In the genomic region with DNA sequence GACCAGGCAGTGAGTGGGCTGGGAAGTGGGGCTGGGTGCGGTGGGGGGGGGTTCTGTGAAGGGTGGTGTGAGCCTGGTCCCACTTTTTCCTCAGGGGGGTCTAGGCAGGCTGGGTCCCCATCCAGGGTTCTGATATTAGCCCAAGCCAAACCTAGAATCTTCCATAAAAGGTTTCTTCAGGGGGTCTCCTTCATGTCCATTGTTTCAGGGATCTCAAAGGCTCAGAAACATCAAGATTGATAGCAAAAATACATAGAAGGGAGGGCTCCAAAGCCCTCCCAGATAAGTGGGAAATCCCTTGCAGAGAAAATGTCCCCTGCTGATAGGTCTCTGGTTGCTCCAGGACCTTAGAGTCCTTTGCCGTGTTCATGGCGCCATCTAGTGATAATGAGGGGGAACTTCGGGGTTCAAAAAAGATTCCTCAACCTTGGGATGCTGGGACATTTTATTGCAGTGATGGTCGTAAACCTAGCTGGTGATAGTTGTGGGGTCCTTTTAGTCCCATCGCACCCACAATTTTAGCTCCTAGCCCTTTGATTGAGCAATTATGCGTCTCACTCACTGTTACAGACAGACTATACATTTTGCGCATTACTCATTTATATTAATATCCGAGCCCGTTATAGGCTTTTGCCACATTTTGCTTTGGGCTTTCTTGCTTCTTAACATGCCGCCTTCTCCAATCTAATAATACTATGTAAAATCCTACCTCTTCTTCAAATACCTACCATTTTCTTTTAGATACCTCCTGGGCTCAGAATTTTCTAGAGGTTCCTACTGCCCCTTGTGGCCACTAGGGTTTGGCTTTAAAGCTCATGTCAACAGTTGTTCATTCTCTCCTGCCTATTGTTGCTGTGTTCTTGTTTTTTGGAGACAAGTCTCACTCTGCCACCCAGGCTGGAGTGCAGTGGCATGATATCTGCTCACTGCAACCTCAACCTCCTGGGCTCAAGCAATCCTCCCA, we compare ENCODE assay signal across 8 cellular contexts. TPM values are rescaled to one million over a fixed set of nuclear protein-coding genes. Genes with fewer than 3 reads are reported as not detected.
DNase-seq lines count a peak whose midpoint lies in the region; ATAC-seq, FAIRE-seq and TF ChIP-seq lines count a peak whose summit lies in the region.

No MANE protein-coding gene starts in this region.

- no peak overlapping the region for H3K9ac ChIP-seq in GM12878 (ENCODE audit: control insufficient read depth, insufficient read depth, low read length)

- intact Hi-C loops in GM12878 (cut with micrococcal nuclease; ENCODE audit: unreplicated experiment): loop anchor here (1.0 to 5.0 kb wide), 4 partner anchors 148 to 354 kb away; no protein-coding TSS in a partner anchor

- H3K4me1 ChIP-seq in GM12878 (ENCODE audit: control insufficient read depth, insufficient read depth, low read length): no peaks in the 10 kb centered on the region
- H3K4me1 ChIP-seq in iPS DF 6.9 (ENCODE audit: control insufficient read depth, insufficient read depth, low read length): 0 out of 2 replicates have a peak, but pooled peaks cover 1% of the 10 kb centered on the region

- TF ChIP-seq RAD21 in GM12878 (IDR thresholded peaks at IDR 0.05; ENCODE audit: insufficient read depth, low read depth, low read length): peak; percentile 97

- ATAC-seq in GM12878 (peak; percentile 92), GM19397 (IDR thresholded peaks at IDR 0.05; ENCODE audit: unreplicated experiment) (no peak)

- no peaks in the 10 kb centered on the region for H3K79me2 ChIP-seq in GM12878 (ENCODE audit: control insufficient read depth, insufficient read depth, low read length)

- SMC1A ChIA-PET in GM12878 (lab: Charles Lee; ENCODE audit: uncharacterized antibody, unreplicated experiment): interaction anchor here (0.7 to 2.7 kb wide), 22 partner anchors 11 to 364 kb away, joined by 3 to 20 read pairs (median 3); partner anchors contain the start of gene ATP5MC1

- POLR2A ChIA-PET in GM12878 (lab: Charles Lee): interaction anchor here (0.9 to 1.4 kb wide), 2 partner anchors 139 to 148 kb away, joined by 4 to 5 read pairs; partner anchors contain the start of gene ATP5MC1

- H3K9me3 ChIP-seq in GM12878 (replicated peaks; ENCODE audit: control insufficient read depth, insufficient read depth, low read length) (no peaks in the 10 kb centered on the region), iPS DF 6.9 (ENCODE audit: control insufficient read depth, insufficient read depth, low read length) (no peaks in the 10 kb centered on the region)

- TF ChIP-seq POLR2A in GM12878 (IDR thresholded peaks at IDR 0.05; ENCODE audit: low read depth, low read length): no peak

- BruUV-seq in GM12878 (replicated peaks; lab: Mats Ljungman, UMichigan): no TSS peak

- H3K27ac ChIP-seq in GM12878 (ENCODE audit: control insufficient read depth, insufficient read depth) (no peak overlapping the region), iPS DF 6.9 (ENCODE audit: low read length) (no peak overlapping the region)

- peak; percentile 14 to 16 for DNase-seq in activated CD4-positive, alpha-beta T cell treated with anti-CD3 and anti-CD28 coated beads for 24 hours (ENCODE audit: low read depth in 2 of 2)
- DNase-seq in activated CD4-positive, alpha-beta T cell treated with anti-CD3 and anti-CD28 coated beads for 1 hour: no peak
- DNase-seq in MV-4-11 (lab: John Stamatoyannopoulos, UW) (peak; percentile 68), SHP77 treated with DMSO at 0.1 percent for 48 hours (lab: John Stamatoyannopoulos, UW) (peak; percentile 79), GM12878 (ENCODE audit: low read depth, low spot score) (peak; percentile 16), iPS DF 6.9 (ENCODE audit: low read depth, low spot score) (peak; percentile 64)
- peak; percentile 47 for DNase-seq in stimulated activated CD4-positive, alpha-beta T cell treated with anti-CD3 and anti-CD28 coated beads, Interleukin-15, amount 100 ng/mL, for 24 hours

- no peaks in the 10 kb centered on the region for H3K27me3 ChIP-seq in GM12878 (replicated peaks in 1 of 2; ENCODE audit: control insufficient read depth in 2 of 2, insufficient read depth in 2 of 2, low read length in 1 of 2)
- H3K27me3 ChIP-seq in iPS DF 6.9 (ENCODE audit: control insufficient read depth, insufficient read depth, low read length): no peaks in the 10 kb centered on the region

- in situ Hi-C loops in GM12878 (cut with MboI): loop anchor here (5.0 kb wide), 2 partner anchors 150 to 230 kb away; no protein-coding TSS in a partner anchor

- 0 out of 2 replicates have a peak overlapping the region, but pooled peaks have one; percentile 42 for H3K4me2 ChIP-seq in GM12878 (ENCODE audit: control insufficient read depth, insufficient read depth)

- no peaks in the 10 kb centered on the region; the same call in 1 of the 2 replicates for H4K20me1 ChIP-seq in GM12878 (ENCODE audit: control insufficient read depth, insufficient read depth)

- H3K36me3 ChIP-seq in GM12878 (ENCODE audit: control insufficient read depth in 2 of 2, insufficient read depth in 2 of 2, low read length in 1 of 2) (no peaks in the 10 kb centered on the region), iPS DF 6.9 (ENCODE audit: control insufficient read depth, insufficient read depth, low read length) (peaks cover 18% of the 10 kb centered on the region; the same call in 1 of the 2 replicates)

- no peak for TF ChIP-seq EP300 in GM12878 (IDR thresholded peaks at IDR 0.05; ENCODE audit: borderline replicate concordance in 1 of 2, control insufficient read depth in 1 of 2, low read depth in 2 of 2, low read length in 2 of 2)

- WGBS in GM12878 (ENCODE audit: insufficient coverage, insufficient replicate concordance, low lambda C conversion rate, missing lambda C conversion rate): 28% methylated on average over 11 of the region's 11 CpGs
- WGBS in iPS DF 6.9 (ENCODE audit: insufficient coverage, insufficient read length): no CpG with 5 or more reads among the region's 11 CpGs

- CTCF ChIA-PET in GM12878 (lab: Yijun Ruan, JAX): interaction anchor here (0.5 to 8.9 kb wide), 48 partner anchors 8 to 365 kb away, joined by 3 to 115 read pairs (median 5); partner anchors contain the start of genes ATP5MC1 and SNF8

- FAIRE-seq in GM12878 (lab: Jason Lieb, UNC): peak; percentile 99

- peak; percentile 69 to 96 (median 86) for TF ChIP-seq CTCF in GM12878 (IDR thresholded peaks at IDR 0.05 in 2 of 3, conservative IDR thresholded peaks at IDR 0.05 in 1 of 3; ENCODE audit: control insufficient read depth in 2 of 3, extremely low read depth in 1 of 3, insufficient read depth in 1 of 3, low read depth in 3 of 3, low read length in 3 of 3)

- peak overlapping the region; percentile 69 for H2AFZ ChIP-seq in GM12878 (ENCODE audit: control insufficient read depth, low read depth, low read length)

- H3K4me3 ChIP-seq in GM12878 (no peak overlapping the region), iPS DF 6.9 (ENCODE audit: low read length) (no peak overlapping the region)

- RAD21 ChIA-PET in GM12878 (lab: Charles Lee; ENCODE audit: unreplicated experiment): interaction anchor here (0.9 to 2.5 kb wide), 10 partner anchors 72 to 353 kb away, joined by 3 to 19 read pairs (median 5); partner anchors contain the start of genes ATP5MC1 and SNF8

TF ChIP-seq in GM12878, 131 proteins besides CTCF, POLR2A, EP300 and RAD21 (continues in another document):
- TF ChIP-seq ZBED1 (IDR thresholded peaks at IDR 0.05; ENCODE audit: borderline replicate concordance) (no peak), CBX3 (IDR thresholded peaks at IDR 0.05; ENCODE audit: borderline replicate concordance, low read depth) (no peak), NR2F1 (conservative IDR thresholded peaks at IDR 0.05) (no peak), ATF7 (IDR thresholded peaks at IDR 0.05; ENCODE audit: low read depth) (no peak), SPI1 (IDR thresholded peaks at IDR 0.05; ENCODE audit: borderline replicate concordance, insufficient read depth, low read depth, low read length) (no peak), NFXL1 (IDR thresholded peaks at IDR 0.05; ENCODE audit: borderline replicate concordance) (no peak), KDM1A (IDR thresholded peaks at IDR 0.05; ENCODE audit: borderline replicate concordance) (no peak)

RNA-seq across cellular contexts. Expression of gene IGF2BP1, which starts 35.1 kb away (rescaled TPM):
- total RNA-seq in GM12878 (2013; cell fraction: nucleolus; rRNA removed): 39.8 and 44.7 TPM in 2 replicates
- 0.05 and 0.11 TPM in 2 replicates for total RNA-seq in GM12878 (2014; rRNA removed)
- total RNA-seq in GM12878 (2014; rRNA removed; fragmentation: Illumina TruSeq; extraction: Trizol): 0.09 and 0.13 TPM in 2 replicates
- total RNA-seq in GM12878 (2021): 1.2 and 2.4 TPM in 2 replicates
- polyA plus RNA-seq in GM12878 (2011; ENCODE audit: low read depth): 0.13 TPM
- 0.07 and 0.08 TPM in 2 replicates for polyA plus RNA-seq in GM12878 (2011; rRNA removed)
- 0.07 and 0.16 TPM in 2 replicates for polyA plus RNA-seq in GM12878 (2011; cell fraction: cytosol; rRNA removed)
- 0.20 and 0.61 TPM in 2 replicates for polyA plus RNA-seq in GM12878 (2011; cell fraction: nucleus; rRNA removed)
- polyA plus RNA-seq in GM12878 (2012): 0.31 and 0.41 TPM in 2 replicates
- polyA plus RNA-seq in GM12878 (2014; fragmentation: Illumina TruSeq; extraction: Trizol): 0.15 and 0.17 TPM in 2 replicates
- under 1 TPM in 1 of 2 experiments, not detected in 1; 0.04 TPM for polyA plus RNA-seq in GM12878 (2014; fragmentation: Nextera tagmentation; extraction: Ambion mirVana)
- 0.09 and 0.28 TPM in 2 replicates for polyA plus RNA-seq in GM12878 (2014; rRNA removed)
- polyA plus RNA-seq in GM12878 (2016; fragmentation: Nextera tagmentation; extraction: Ambion mirVana): under 1 TPM; 0.08 to 0.35 TPM
- 0.15 TPM in 2 replicates for polyA minus RNA-seq in GM12878 (2011; rRNA and poly(A)+ RNA removed)
- polyA minus RNA-seq in GM12878 (2011; cell fraction: cytosol; rRNA and poly(A)+ RNA removed): 0.10 TPM in 1 of 2 replicates, not detected in the other
- under 0.01 and 0.10 TPM in 2 replicates for polyA minus RNA-seq in GM12878 (2011; cell fraction: nucleus; rRNA and poly(A)+ RNA removed)
